17 cellular contexts compared by ENCODE assay signal in genomic region chr13:110549795-110550160, GRCh38.
"Had no signal": no experiment of that assay in that cellular context is flagged by ENCODE, and none has a peak within 500 bp of the region (broad histone marks: within the 10 kb centered on the region; RNA-seq: fewer than 3 reads in every experiment).

No MANE protein-coding gene starts in this region.

- H3K27me3 Mint-ChIP-seq: progenitor cell of endocrine pancreas had no signal

- H3K27me3 ChIP-seq: colonic mucosa, neural progenitor cell, ovary, tibial nerve had no signal

- H3K9ac ChIP-seq: neural progenitor cell had no signal

- DNase-seq: colonic mucosa; foreskin melanocyte; head of caudate nucleus; hippocampal formation; kidney glomerular epithelial cell; mammary epithelial cell; natural killer cell; nucleus accumbens; ovary; small intestine; stimulated activated CD4-positive, alpha-beta T cell treated with anti-CD3 and anti-CD28 coated beads, Interleukin-2, amount 100 ng/mL, for 48 hours; stimulated activated naive CD8-positive, alpha-beta T cell treated with anti-CD3 and anti-CD28 coated beads, Interleukin-15, Interleukin-2, amounts not matched to agents 100 U/mL and 50 U/mL, for 24 hours had no signal

- H3K4me2 ChIP-seq: neural progenitor cell had no signal

- H3K4me3 Mint-ChIP-seq: natural killer cell, neural progenitor cell had no signal

- H2AFZ ChIP-seq: neural progenitor cell had no signal

- H3K4me1 Mint-ChIP-seq: natural killer cell had no signal

- H3K27ac Mint-ChIP-seq: natural killer cell, neural progenitor cell, progenitor cell of endocrine pancreas had no signal

- H3K36me3 ChIP-seq: colonic mucosa, neural progenitor cell, ovary, tibial nerve had no signal

- H3K9me3 Mint-ChIP-seq: natural killer cell had no signal

- H3K36me3 Mint-ChIP-seq: natural killer cell, neural progenitor cell had no signal

- H3K4me3 ChIP-seq: colonic mucosa, neural progenitor cell, ovary, tibial nerve had no signal

- H3K27ac ChIP-seq: colonic mucosa, neural progenitor cell had no signal

- H3K9me3 ChIP-seq: colonic mucosa, ovary, tibial nerve had no signal

- ATAC-seq: left lobe of liver; natural killer cell; right cardiac atrium; stimulated activated naive CD8-positive, alpha-beta T cell treated with anti-CD3 and anti-CD28 coated beads, Interleukin-15, Interleukin-2, amounts not matched to agents 100 U/mL and 50 U/mL, for 24 hours had no signal
